In the genomic region with DNA sequence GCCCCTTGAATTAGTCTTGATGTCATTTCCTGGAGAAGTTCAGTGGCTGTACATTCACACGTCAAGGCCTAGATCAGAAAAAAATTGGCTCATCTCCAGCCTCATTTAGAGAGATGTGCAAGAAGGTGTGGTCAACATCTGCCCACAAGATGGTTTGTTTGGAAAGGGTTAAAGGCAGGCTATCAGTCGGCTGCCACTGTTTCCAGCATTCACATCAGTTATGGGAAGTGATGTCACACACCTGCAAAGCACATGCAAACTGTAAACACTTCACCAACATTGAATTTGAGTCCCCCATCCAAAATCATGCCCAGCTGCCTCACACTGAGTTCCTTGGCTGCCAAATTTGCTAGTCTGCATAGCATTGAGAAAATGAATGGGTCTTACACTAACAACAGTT, we compare ENCODE assay signal across 13 cellular contexts.
DNase-seq lines count a peak whose midpoint lies in the region; ATAC-seq and TF ChIP-seq lines count a peak whose summit lies in the region.
"Had no signal": no experiment of that assay in that cellular context is flagged by ENCODE, and none has a peak within 500 bp of the region (broad histone marks: within the 10 kb centered on the region; RNA-seq: fewer than 3 reads in every experiment).

No MANE protein-coding gene starts in this region.

- H3K27me3 Mint-ChIP-seq in T-helper 2 cell treated with Interferon-gamma antibody and Interleukin-4, amounts not matched to agents 5 μg/mL and 100 μg/mL, for 36 hours (ENCODE audit: low read depth): no peaks in the 10 kb centered on the region

- peak; percentile 6 for DNase-seq in GM12865 (ENCODE audit: low read depth)
- peak; percentile 8 for DNase-seq in HT1080 (ENCODE audit: low read depth)
- peak; percentile 45 for DNase-seq in NCI-H69 (lab: John Stamatoyannopoulos, UW)
- DNase-seq in SHP77 (lab: John Stamatoyannopoulos, UW): peak; percentile 96 to 98
- DNase-seq in NCI-H510A treated with DMSO at 0.1 percent for 48 hours (lab: John Stamatoyannopoulos, UW): no peak
- DNase-seq in NCI-H2171 treated with DMSO at 0.1 percent for 48 hours (lab: John Stamatoyannopoulos, UW): no peak
- DNase-seq in T-helper 2 cell treated with Interferon-gamma antibody and Interleukin-4, amounts not matched to agents 5 μg/mL and 100 μg/mL, for 36 hours (ENCODE audit: low spot score): no peak
- DNase-seq: DMS 273 treated with DMSO at 0.1 percent for 48 hours, HCEC 1CT, KBM-7, Peyer's patch had no signal

- TF ChIP-seq CTCF in GM12865 (IDR thresholded peaks at IDR 0.05; ENCODE audit: insufficient read depth, low read depth, low read length, missing control alignments): no peak

- H3K9me3 Mint-ChIP-seq in T-helper 2 cell treated with Interferon-gamma antibody and Interleukin-4, amounts not matched to agents 5 μg/mL and 100 μg/mL, for 36 hours: peaks cover 8% of the 10 kb centered on the region

- no peak overlapping the region for H3K4me3 Mint-ChIP-seq in T-helper 2 cell treated with Interferon-gamma antibody and Interleukin-4, amounts not matched to agents 5 μg/mL and 100 μg/mL, for 36 hours

- ATAC-seq in HG02852 (IDR thresholded peaks at IDR 0.05; ENCODE audit: unreplicated experiment): no peak

- H3K4me1 Mint-ChIP-seq in T-helper 2 cell treated with Interferon-gamma antibody and Interleukin-4, amounts not matched to agents 5 μg/mL and 100 μg/mL, for 36 hours (ENCODE audit: low read depth): no peaks in the 10 kb centered on the region

- H3K27ac Mint-ChIP-seq in T-helper 2 cell treated with Interferon-gamma antibody and Interleukin-4, amounts not matched to agents 5 μg/mL and 100 μg/mL, for 36 hours: no peak overlapping the region

- no peak overlapping the region for H3K4me3 ChIP-seq in GM12865 (ENCODE audit: low read depth, low read length)
- H3K4me3 ChIP-seq: BLaER1, Peyer's patch had no signal

- no peaks in the 10 kb centered on the region for H3K36me3 Mint-ChIP-seq in T-helper 2 cell treated with Interferon-gamma antibody and Interleukin-4, amounts not matched to agents 5 μg/mL and 100 μg/mL, for 36 hours (ENCODE audit: low read depth)

Comparison
In these comparisons a context has a peak if more than half of its experiments do, and no peak if none do; other contexts are left out.
1. DNase-seq: peak in GM12865 (single experiment), HT1080 (single experiment), NCI-H69 (single experiment) and SHP77 (2 of 2); none in NCI-H510A treated with DMSO at 0.1 percent for 48 hours (single experiment), NCI-H2171 treated with DMSO at 0.1 percent for 48 hours (single experiment) and T-helper 2 cell treated with Interferon-gamma antibody and Interleukin-4, amounts not matched to agents 5 μg/mL and 100 μg/mL, for 36 hours (single experiment).